7 cellular contexts compared by ENCODE assay signal in genomic region chr16:1610841-1611653, GRCh38.
DNase-seq lines count a peak whose midpoint lies in the region; ATAC-seq and TF ChIP-seq lines count a peak whose summit lies in the region.

No MANE protein-coding gene starts in this region.

- H3K27ac ChIP-seq in RWPE1 = peak overlapping the region; percentile 96
- H3K27ac ChIP-seq in duodenal mucosa (ENCODE audit: low read depth, low read length) = peak overlapping the region; percentile 65
- peak overlapping the region; percentile 88 for H3K27ac ChIP-seq in muscle layer of colon (ENCODE audit: low read depth, low read length)

- CTCF ChIA-PET in RWPE1 (lab: Yijun Ruan, JAX) = interaction anchor here (0.6 kb wide), 2 partner anchors 95 to 330 kb away, joined by 3 to 4 read pairs; partner anchors contain the start of gene MAPK8IP3

- TF ChIP-seq CTCF in RWPE1 (conservative IDR thresholded peaks at IDR 0.05; ENCODE audit: low read depth) = no peak

- H3K4me3 ChIP-seq in duodenal mucosa (ENCODE audit: low read depth in 1 of 2, low read length in 2 of 2) (peak overlapping the region; percentile 74 to 81), muscle layer of colon (ENCODE audit: low read depth in 1 of 2, low read length in 2 of 2) (peak overlapping the region; percentile 64 to 81)

- POLR2A ChIA-PET in RWPE1 (lab: Yijun Ruan, JAX; ENCODE audit: low non-redundant PET) = interaction anchor here (0.7 kb wide), 3 partner anchors 73 to 132 kb away, joined by 3 to 5 read pairs (median 3); no protein-coding TSS in a partner anchor

- peak overlapping the region in 1 of 2 donors; percentile 38 for H3K9ac ChIP-seq in duodenal mucosa (ENCODE audit: low read depth in 1 of 2, low read length in 2 of 2)
- no peak overlapping the region for H3K9ac ChIP-seq in muscle layer of colon (ENCODE audit: low read length)

- H3K9me3 ChIP-seq in duodenal mucosa (ENCODE audit: control insufficient read depth in 1 of 2, low read length in 2 of 2) (no peaks in the 10 kb centered on the region), muscle layer of colon (ENCODE audit: low read length) (no peaks in the 10 kb centered on the region)

- DNase-seq in RWPE1 (ENCODE audit: low spot score) = no peak
- DNase-seq in NCI-H1436 treated with DMSO at 0.1 percent for 48 hours (lab: John Stamatoyannopoulos, UW) = no peak
- no peak for DNase-seq in T-helper 9 cell
- no peak for DNase-seq in pons (ENCODE audit: low spot score)

- peaks cover 0 to 5% of the 10 kb centered on the region in 2 donors for H3K36me3 ChIP-seq in duodenal mucosa (ENCODE audit: control insufficient read depth in 1 of 2, insufficient read depth in 2 of 2, low read length in 2 of 2)
- H3K36me3 ChIP-seq in muscle layer of colon (ENCODE audit: insufficient read depth, low read length) = peaks cover 11% of the 10 kb centered on the region

- peak; percentile 5 for ATAC-seq in GM21447 (IDR thresholded peaks at IDR 0.05; ENCODE audit: unreplicated experiment)

- peaks cover 23 to 38% of the 10 kb centered on the region in 2 donors for H3K4me1 ChIP-seq in duodenal mucosa (ENCODE audit: control insufficient read depth in 1 of 2, insufficient read depth in 2 of 2, low read length in 2 of 2)
- peaks cover 41% of the 10 kb centered on the region for H3K4me1 ChIP-seq in muscle layer of colon (ENCODE audit: insufficient read depth, low read length)

- H3K27me3 ChIP-seq in duodenal mucosa (ENCODE audit: control insufficient read depth in 1 of 2, insufficient read depth in 2 of 2, low read length in 2 of 2) = no peaks in the 10 kb centered on the region
- H3K27me3 ChIP-seq in muscle layer of colon (ENCODE audit: control insufficient read depth in 1 of 2, insufficient read depth in 2 of 2, low read length in 2 of 2) = no peaks in the 10 kb centered on the region
